1 cellular context compared by ENCODE assay signal in the genomic region with DNA sequence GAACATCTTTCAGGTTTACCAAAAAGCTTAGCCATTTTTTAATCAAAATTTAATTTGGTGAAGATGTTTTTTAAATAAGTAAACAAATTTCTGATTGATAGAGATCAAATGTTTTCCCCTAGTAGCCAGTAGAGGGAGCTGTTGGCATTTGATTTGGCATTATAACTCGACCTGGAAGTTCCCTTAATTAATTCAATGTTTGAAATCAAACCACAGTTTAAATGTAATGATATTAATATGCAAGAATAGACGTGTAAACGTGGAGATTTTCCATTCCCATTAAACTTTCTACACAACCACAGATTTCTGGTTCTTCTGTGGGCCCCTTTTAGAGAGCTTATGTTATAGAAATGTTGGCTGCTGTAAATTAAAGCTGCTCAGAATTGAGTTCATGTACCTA.
TF ChIP-seq lines count a peak whose summit lies in the region.

No MANE protein-coding gene starts in this region.

TF ChIP-seq in WTC11, 78 proteins besides CTCF, POLR2A, EP300 and RAD21 (continued from another document):
- TF ChIP-seq, protein P1, sequence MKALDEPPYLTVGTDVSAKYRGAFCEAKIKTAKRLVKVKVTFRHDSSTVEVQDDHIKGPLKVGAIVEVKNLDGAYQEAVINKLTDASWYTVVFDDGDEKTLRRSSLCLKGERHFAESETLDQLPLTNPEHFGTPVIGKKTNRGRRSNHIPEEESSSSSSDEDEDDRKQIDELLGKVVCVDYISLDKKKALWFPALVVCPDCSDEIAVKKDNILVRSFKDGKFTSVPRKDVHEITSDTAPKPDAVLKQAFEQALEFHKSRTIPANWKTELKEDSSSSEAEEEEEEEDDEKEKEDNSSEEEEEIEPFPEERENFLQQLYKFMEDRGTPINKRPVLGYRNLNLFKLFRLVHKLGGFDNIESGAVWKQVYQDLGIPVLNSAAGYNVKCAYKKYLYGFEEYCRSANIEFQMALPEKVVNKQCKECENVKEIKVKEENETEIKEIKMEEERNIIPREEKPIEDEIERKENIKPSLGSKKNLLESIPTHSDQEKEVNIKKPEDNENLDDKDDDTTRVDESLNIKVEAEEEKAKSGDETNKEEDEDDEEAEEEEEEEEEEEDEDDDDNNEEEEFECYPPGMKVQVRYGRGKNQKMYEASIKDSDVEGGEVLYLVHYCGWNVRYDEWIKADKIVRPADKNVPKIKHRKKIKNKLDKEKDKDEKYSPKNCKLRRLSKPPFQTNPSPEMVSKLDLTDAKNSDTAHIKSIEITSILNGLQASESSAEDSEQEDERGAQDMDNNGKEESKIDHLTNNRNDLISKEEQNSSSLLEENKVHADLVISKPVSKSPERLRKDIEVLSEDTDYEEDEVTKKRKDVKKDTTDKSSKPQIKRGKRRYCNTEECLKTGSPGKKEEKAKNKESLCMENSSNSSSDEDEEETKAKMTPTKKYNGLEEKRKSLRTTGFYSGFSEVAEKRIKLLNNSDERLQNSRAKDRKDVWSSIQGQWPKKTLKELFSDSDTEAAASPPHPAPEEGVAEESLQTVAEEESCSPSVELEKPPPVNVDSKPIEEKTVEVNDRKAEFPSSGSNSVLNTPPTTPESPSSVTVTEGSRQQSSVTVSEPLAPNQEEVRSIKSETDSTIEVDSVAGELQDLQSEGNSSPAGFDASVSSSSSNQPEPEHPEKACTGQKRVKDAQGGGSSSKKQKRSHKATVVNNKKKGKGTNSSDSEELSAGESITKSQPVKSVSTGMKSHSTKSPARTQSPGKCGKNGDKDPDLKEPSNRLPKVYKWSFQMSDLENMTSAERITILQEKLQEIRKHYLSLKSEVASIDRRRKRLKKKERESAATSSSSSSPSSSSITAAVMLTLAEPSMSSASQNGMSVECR (CRISPR knock-in tag; IDR thresholded peaks at IDR 0.05; ENCODE audit: borderline replicate concordance) = no peak
TF ChIP-seq in WTC11: peak in this region for 0.
